Comparison of ENCODE assay signal across 1 cellular context in genomic region chr5:141359790-141360426, GRCh38.
TF ChIP-seq lines count a peak whose summit lies in the region.

Gene PCDHGB2 (plus strand): TSS chr5:141359994. CDS start chr5:141360136, 142 bp downstream.

TF ChIP-seq in HepG2, 621 proteins besides CTCF, POLR2A, EP300 and RAD21 (continued from another document):
- no peak for TF ChIP-seq ZNF614 (CRISPR knock-in tag; IDR thresholded peaks at IDR 0.05; ENCODE audit: borderline replicate concordance)
- peak; percentile 57 for TF ChIP-seq STAG1 (CRISPR knock-in tag; IDR thresholded peaks at IDR 0.05)
- TF ChIP-seq NR1H2 (CRISPR knock-in tag; IDR thresholded peaks at IDR 0.05; ENCODE audit: borderline replicate concordance, low read depth) = no peak
- no peak for TF ChIP-seq ZNF644 (CRISPR knock-in tag; IDR thresholded peaks at IDR 0.05; ENCODE audit: low read depth)
- TF ChIP-seq HES4 (CRISPR knock-in tag; IDR thresholded peaks at IDR 0.05; ENCODE audit: borderline replicate concordance) = no peak
- no peak for TF ChIP-seq NFYB (CRISPR knock-in tag; IDR thresholded peaks at IDR 0.05)
- TF ChIP-seq FOSL2 (CRISPR knock-in tag; IDR thresholded peaks at IDR 0.05) = no peak
- TF ChIP-seq AGO2 (optimal IDR thresholded peaks at IDR 0.05; ENCODE audit: low read depth, low read length) = no peak
TF ChIP-seq in HepG2: peak in this region for 5.
